ENCODE assay signal across 18 cellular contexts in genomic region chr15:79779739-79780138, GRCh38.
DNase-seq lines count a peak whose midpoint lies in the region.
"Had no signal": no experiment of that assay in that cellular context is flagged by ENCODE, and none has a peak within 500 bp of the region (broad histone marks: within the 10 kb centered on the region; RNA-seq: fewer than 3 reads in every experiment).

No MANE protein-coding gene starts in this region.

- peaks cover 12% of the 10 kb centered on the region for H3K36me3 Mint-ChIP-seq in activated CD4-positive, alpha-beta T cell treated with anti-CD3 and anti-CD28 coated beads, Interleukin-2, amount 10 ng/mL, durations not matched to agents 7 days and 5 days (ENCODE audit: low read depth)
- peaks cover 1% of the 10 kb centered on the region for H3K36me3 Mint-ChIP-seq in activated T-helper 1 cell treated with anti-CD3 and anti-CD28 coated beads, Interleukin-12 subunit alpha, Interleukin-12 subunit beta, Interleukin-2, Interleukin-4 antibody, amounts not matched to agents 30 ng/mL and 10 ng/mL and 1 ng/mL, durations not matched to agents 14 hours and 24 hours and 36 hours (ENCODE audit: low read depth)

- H3K4me1 Mint-ChIP-seq in activated CD4-positive, alpha-beta T cell treated with anti-CD3 and anti-CD28 coated beads, Interleukin-2, amount 10 ng/mL, durations not matched to agents 7 days and 5 days: peaks cover 4% of the 10 kb centered on the region
- no peaks in the 10 kb centered on the region for H3K4me1 Mint-ChIP-seq in activated T-helper 1 cell treated with anti-CD3 and anti-CD28 coated beads, Interleukin-12 subunit alpha, Interleukin-12 subunit beta, Interleukin-2, Interleukin-4 antibody, amounts not matched to agents 30 ng/mL and 10 ng/mL and 1 ng/mL, durations not matched to agents 14 hours and 24 hours and 36 hours (ENCODE audit: low read depth)

- H3K9me3 Mint-ChIP-seq in activated CD4-positive, alpha-beta T cell treated with anti-CD3 and anti-CD28 coated beads, Interleukin-2, amount 10 ng/mL, durations not matched to agents 7 days and 5 days: peaks cover 16% of the 10 kb centered on the region
- H3K9me3 Mint-ChIP-seq in activated T-helper 1 cell treated with anti-CD3 and anti-CD28 coated beads, Interleukin-12 subunit alpha, Interleukin-12 subunit beta, Interleukin-2, Interleukin-4 antibody, amounts not matched to agents 30 ng/mL and 10 ng/mL and 1 ng/mL, durations not matched to agents 14 hours and 24 hours and 36 hours: peaks cover 23% of the 10 kb centered on the region

- H3K27me3 Mint-ChIP-seq in activated CD4-positive, alpha-beta T cell treated with anti-CD3 and anti-CD28 coated beads, Interleukin-2, amount 10 ng/mL, durations not matched to agents 7 days and 5 days: peaks cover 26% of the 10 kb centered on the region
- peaks cover 24% of the 10 kb centered on the region for H3K27me3 Mint-ChIP-seq in activated T-helper 1 cell treated with anti-CD3 and anti-CD28 coated beads, Interleukin-12 subunit alpha, Interleukin-12 subunit beta, Interleukin-2, Interleukin-4 antibody, amounts not matched to agents 30 ng/mL and 10 ng/mL and 1 ng/mL, durations not matched to agents 14 hours and 24 hours and 36 hours (ENCODE audit: insufficient read depth)

- peak; percentile 22 to 43 for DNase-seq in activated CD4-positive, alpha-beta T cell treated with anti-CD3 and anti-CD28 coated beads, Interleukin-2, amount 50 U/mL, for 48 hours
- no peak for DNase-seq in activated CD4-positive, alpha-beta T cell treated with anti-CD3 and anti-CD28 coated beads, Interleukin-2, amount 10 ng/mL, durations not matched to agents 7 days and 5 days
- DNase-seq in HK-2 (ENCODE audit: unreplicated experiment) (peak; percentile 2), SW480 (ENCODE audit: low spot score) (no peak), DMS53 (lab: John Stamatoyannopoulos, UW) (no peak), NCI-H1105 (lab: John Stamatoyannopoulos, UW) (no peak)
- peak; percentile 20 for DNase-seq in activated T-helper 1 cell treated with anti-CD3 and anti-CD28 coated beads, Interleukin-12 subunit alpha, Interleukin-12 subunit beta, Interleukin-2, Interleukin-4 antibody, amounts not matched to agents 30 ng/mL and 10 ng/mL and 1 ng/mL, durations not matched to agents 14 hours and 24 hours and 36 hours (ENCODE audit: low spot score)
- peak; percentile 4 to 6 for DNase-seq in stimulated activated CD8-positive, alpha-beta memory T cell treated with anti-CD3 and anti-CD28 coated beads, Interleukin-15, amount 100 ng/mL, for 48 hours (ENCODE audit: low read depth in 2 of 2)
- DNase-seq: activated T-cell treated with anti-CD3 and anti-CD28 coated beads, Interleukin-2, amount 50 U/mL, for 4 hours; amniotic stem cell; dermis blood vessel endothelial cell; foreskin keratinocyte; HCEC 1CT; MM.1S; NCI-H187 treated with DMSO at 0.1 percent for 48 hours; NCI-H2227 treated with DMSO at 0.1 percent for 48 hours; Peyer's patch; substantia nigra had no signal

- POLR2A ChIA-PET in activated CD4-positive, alpha-beta T cell treated with anti-CD3 and anti-CD28 coated beads, Interleukin-2, amount 10 ng/mL, durations not matched to agents 7 days and 5 days (lab: Charles Lee): no interaction called here

- no peak overlapping the region for H3K4me3 Mint-ChIP-seq in activated CD4-positive, alpha-beta T cell treated with anti-CD3 and anti-CD28 coated beads, Interleukin-2, amount 10 ng/mL, durations not matched to agents 7 days and 5 days
- H3K4me3 Mint-ChIP-seq in activated T-helper 1 cell treated with anti-CD3 and anti-CD28 coated beads, Interleukin-12 subunit alpha, Interleukin-12 subunit beta, Interleukin-2, Interleukin-4 antibody, amounts not matched to agents 30 ng/mL and 10 ng/mL and 1 ng/mL, durations not matched to agents 14 hours and 24 hours and 36 hours: no peak overlapping the region
- H3K4me3 Mint-ChIP-seq: activated T-cell treated with anti-CD3 and anti-CD28 coated beads, Interleukin-2, amount 50 U/mL, for 4 hours had no signal

- intact Hi-C loops in activated T-helper 1 cell treated with anti-CD3 and anti-CD28 coated beads, Interleukin-12 subunit alpha, Interleukin-12 subunit beta, Interleukin-2, Interleukin-4 antibody, amounts not matched to agents 30 ng/mL and 10 ng/mL and 1 ng/mL, durations not matched to agents 14 hours and 24 hours and 36 hours (cut with micrococcal nuclease): no loop called here

- no peak overlapping the region for H3K27ac Mint-ChIP-seq in activated CD4-positive, alpha-beta T cell treated with anti-CD3 and anti-CD28 coated beads, Interleukin-2, amount 10 ng/mL, durations not matched to agents 7 days and 5 days
- no peak overlapping the region for H3K27ac Mint-ChIP-seq in activated T-helper 1 cell treated with anti-CD3 and anti-CD28 coated beads, Interleukin-12 subunit alpha, Interleukin-12 subunit beta, Interleukin-2, Interleukin-4 antibody, amounts not matched to agents 30 ng/mL and 10 ng/mL and 1 ng/mL, durations not matched to agents 14 hours and 24 hours and 36 hours

- CTCF ChIA-PET in activated CD4-positive, alpha-beta T cell treated with anti-CD3 and anti-CD28 coated beads, Interleukin-2, amount 10 ng/mL, durations not matched to agents 7 days and 5 days (lab: Charles Lee): no interaction called here

Comparison
In these comparisons a context has a peak if more than half of its experiments do, and no peak if none do; other contexts are left out.
1. DNase-seq: peak in activated CD4-positive, alpha-beta T cell treated with anti-CD3 and anti-CD28 coated beads, Interleukin-2, amount 50 U/mL, for 48 hours (2 of 2), HK-2 (single experiment), activated T-helper 1 cell treated with anti-CD3 and anti-CD28 coated beads, Interleukin-12 subunit alpha, Interleukin-12 subunit beta, Interleukin-2, Interleukin-4 antibody, amounts not matched to agents 30 ng/mL and 10 ng/mL and 1 ng/mL, durations not matched to agents 14 hours and 24 hours and 36 hours (single experiment) and stimulated activated CD8-positive, alpha-beta memory T cell treated with anti-CD3 and anti-CD28 coated beads, Interleukin-15, amount 100 ng/mL, for 48 hours (2 of 2); none in activated CD4-positive, alpha-beta T cell treated with anti-CD3 and anti-CD28 coated beads, Interleukin-2, amount 10 ng/mL, durations not matched to agents 7 days and 5 days (single experiment), SW480 (single experiment), DMS53 (single experiment) and NCI-H1105 (single experiment).